ENCODE assay signal across 1 cellular context in the genomic region with DNA sequence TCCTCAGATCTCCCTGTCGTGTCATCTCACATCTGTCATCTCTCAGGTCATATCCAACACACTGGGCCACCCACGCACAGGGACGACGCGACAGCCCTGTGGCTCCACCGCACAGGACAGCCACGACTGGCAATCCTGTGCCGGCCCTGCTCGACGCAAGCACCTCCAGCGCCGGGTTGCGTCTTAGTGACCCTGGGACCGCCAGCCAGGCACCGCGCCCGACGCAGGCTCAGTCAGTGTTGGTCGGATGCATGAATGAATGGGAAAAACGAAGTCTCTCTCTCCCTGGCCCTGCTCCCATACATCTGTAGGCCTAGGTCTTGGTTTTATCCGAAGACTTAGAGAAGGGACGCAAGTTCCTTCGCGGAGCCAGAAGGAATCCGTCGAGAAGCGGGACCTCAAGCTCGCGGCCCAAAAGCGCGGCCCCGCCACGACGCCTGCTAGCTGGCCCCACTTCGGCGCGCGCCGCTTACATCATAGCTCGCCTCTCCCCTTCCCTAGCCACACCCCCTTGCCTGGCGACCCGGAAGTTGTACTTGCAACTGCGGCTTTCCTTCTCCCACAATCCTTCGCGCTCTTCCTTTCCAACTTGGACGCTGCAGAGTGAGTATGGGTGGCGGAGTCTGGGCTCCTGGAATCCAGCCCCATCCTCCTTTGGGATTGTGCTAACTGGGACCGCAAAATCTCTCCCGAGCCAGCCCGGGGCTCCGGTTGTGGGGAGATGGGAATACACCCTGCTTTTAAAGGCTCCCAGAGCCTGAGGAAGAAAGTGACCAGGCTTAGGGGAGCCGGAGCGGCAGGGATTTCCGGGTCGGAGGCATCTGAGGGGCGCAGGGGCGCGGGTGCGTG.
A peak's percentile ranks its signal among the peaks of the same experiment; 100 is the strongest.
TF ChIP-seq lines count a peak whose summit lies in the region.

A gene (plus strand): TSS at position 577 of the 849 bp plus-strand sequence. CDS start 413 bp downstream, outside the sequence.

TF ChIP-seq in K562, 482 proteins besides CTCF, POLR2A, EP300 and RAD21 (continued from another document and continues in another):
- TF ChIP-seq ZNF316 (IDR thresholded peaks at IDR 0.05): 0 out of 2 replicates have a peak, but pooled peaks have one; percentile 1
- no peak for TF ChIP-seq NFIX (CRISPR knock-in tag; IDR thresholded peaks at IDR 0.05; ENCODE audit: low read depth)
- TF ChIP-seq PURB (CRISPR knock-in tag; IDR thresholded peaks at IDR 0.05; ENCODE audit: low read depth): peak; percentile 95
- peak; percentile 99 for TF ChIP-seq IRF2 (CRISPR knock-in tag; IDR thresholded peaks at IDR 0.05)
- TF ChIP-seq, protein P1, sequence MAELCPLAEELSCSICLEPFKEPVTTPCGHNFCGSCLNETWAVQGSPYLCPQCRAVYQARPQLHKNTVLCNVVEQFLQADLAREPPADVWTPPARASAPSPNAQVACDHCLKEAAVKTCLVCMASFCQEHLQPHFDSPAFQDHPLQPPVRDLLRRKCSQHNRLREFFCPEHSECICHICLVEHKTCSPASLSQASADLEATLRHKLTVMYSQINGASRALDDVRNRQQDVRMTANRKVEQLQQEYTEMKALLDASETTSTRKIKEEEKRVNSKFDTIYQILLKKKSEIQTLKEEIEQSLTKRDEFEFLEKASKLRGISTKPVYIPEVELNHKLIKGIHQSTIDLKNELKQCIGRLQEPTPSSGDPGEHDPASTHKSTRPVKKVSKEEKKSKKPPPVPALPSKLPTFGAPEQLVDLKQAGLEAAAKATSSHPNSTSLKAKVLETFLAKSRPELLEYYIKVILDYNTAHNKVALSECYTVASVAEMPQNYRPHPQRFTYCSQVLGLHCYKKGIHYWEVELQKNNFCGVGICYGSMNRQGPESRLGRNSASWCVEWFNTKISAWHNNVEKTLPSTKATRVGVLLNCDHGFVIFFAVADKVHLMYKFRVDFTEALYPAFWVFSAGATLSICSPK (IDR thresholded peaks at IDR 0.05; ENCODE audit: borderline replicate concordance): no peak
- TF ChIP-seq, protein P2, sequence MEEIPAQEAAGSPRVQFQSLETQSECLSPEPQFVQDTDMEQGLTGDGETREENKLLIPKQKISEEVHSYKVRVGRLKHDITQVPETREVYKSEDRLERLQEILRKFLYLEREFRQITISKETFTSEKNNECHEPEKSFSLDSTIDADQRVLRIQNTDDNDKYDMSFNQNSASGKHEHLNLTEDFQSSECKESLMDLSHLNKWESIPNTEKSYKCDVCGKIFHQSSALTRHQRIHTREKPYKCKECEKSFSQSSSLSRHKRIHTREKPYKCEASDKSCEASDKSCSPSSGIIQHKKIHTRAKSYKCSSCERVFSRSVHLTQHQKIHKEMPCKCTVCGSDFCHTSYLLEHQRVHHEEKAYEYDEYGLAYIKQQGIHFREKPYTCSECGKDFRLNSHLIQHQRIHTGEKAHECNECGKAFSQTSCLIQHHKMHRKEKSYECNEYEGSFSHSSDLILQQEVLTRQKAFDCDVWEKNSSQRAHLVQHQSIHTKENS (CRISPR knock-in tag; IDR thresholded peaks at IDR 0.05): no peak
- TF ChIP-seq CREBBP (IDR thresholded peaks at IDR 0.05; ENCODE audit: low read depth, low read length): no peak
- TF ChIP-seq ZNF561 (CRISPR knock-in tag; conservative IDR thresholded peaks at IDR 0.05): no peak
- TF ChIP-seq ZNF707 (CRISPR knock-in tag; conservative IDR thresholded peaks at IDR 0.05): no peak
- no peak for TF ChIP-seq SP2 (IDR thresholded peaks at IDR 0.05; ENCODE audit: extremely low read depth, low read depth, low read length, poor library complexity, severe bottlenecking)
- peak; percentile 42 for TF ChIP-seq SAP30 (IDR thresholded peaks at IDR 0.05; ENCODE audit: borderline replicate concordance, insufficient read depth, low read depth, low read length, poor library complexity, severe bottlenecking)
- peak in 1 of 2 experiments; percentile 63; a peak in 1 of 4 replicates for TF ChIP-seq KDM4B (IDR thresholded peaks at IDR 0.05; ENCODE audit: borderline replicate concordance in 2 of 2, low read depth in 1 of 2)
- TF ChIP-seq, protein P3, sequence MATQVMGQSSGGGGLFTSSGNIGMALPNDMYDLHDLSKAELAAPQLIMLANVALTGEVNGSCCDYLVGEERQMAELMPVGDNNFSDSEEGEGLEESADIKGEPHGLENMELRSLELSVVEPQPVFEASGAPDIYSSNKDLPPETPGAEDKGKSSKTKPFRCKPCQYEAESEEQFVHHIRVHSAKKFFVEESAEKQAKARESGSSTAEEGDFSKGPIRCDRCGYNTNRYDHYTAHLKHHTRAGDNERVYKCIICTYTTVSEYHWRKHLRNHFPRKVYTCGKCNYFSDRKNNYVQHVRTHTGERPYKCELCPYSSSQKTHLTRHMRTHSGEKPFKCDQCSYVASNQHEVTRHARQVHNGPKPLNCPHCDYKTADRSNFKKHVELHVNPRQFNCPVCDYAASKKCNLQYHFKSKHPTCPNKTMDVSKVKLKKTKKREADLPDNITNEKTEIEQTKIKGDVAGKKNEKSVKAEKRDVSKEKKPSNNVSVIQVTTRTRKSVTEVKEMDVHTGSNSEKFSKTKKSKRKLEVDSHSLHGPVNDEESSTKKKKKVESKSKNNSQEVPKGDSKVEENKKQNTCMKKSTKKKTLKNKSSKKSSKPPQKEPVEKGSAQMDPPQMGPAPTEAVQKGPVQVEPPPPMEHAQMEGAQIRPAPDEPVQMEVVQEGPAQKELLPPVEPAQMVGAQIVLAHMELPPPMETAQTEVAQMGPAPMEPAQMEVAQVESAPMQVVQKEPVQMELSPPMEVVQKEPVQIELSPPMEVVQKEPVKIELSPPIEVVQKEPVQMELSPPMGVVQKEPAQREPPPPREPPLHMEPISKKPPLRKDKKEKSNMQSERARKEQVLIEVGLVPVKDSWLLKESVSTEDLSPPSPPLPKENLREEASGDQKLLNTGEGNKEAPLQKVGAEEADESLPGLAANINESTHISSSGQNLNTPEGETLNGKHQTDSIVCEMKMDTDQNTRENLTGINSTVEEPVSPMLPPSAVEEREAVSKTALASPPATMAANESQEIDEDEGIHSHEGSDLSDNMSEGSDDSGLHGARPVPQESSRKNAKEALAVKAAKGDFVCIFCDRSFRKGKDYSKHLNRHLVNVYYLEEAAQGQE (CRISPR knock-in tag; IDR thresholded peaks at IDR 0.05; ENCODE audit: low read depth): 0 out of 2 replicates have a peak, but pooled peaks have one; percentile 53
- TF ChIP-seq, protein P4, sequence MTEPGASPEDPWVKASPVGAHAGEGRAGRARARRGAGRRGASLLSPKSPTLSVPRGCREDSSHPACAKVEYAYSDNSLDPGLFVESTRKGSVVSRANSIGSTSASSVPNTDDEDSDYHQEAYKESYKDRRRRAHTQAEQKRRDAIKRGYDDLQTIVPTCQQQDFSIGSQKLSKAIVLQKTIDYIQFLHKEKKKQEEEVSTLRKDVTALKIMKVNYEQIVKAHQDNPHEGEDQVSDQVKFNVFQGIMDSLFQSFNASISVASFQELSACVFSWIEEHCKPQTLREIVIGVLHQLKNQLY (CRISPR knock-in tag; conservative IDR thresholded peaks at IDR 0.05): peak in 1 of 2 experiments; percentile 94; a peak in 2 of 4 replicates
- TF ChIP-seq DIDO1 (tag; IDR thresholded peaks at IDR 0.05; ENCODE audit: low read depth): no peak
- no peak for TF ChIP-seq OTX1 (CRISPR knock-in tag; IDR thresholded peaks at IDR 0.05)
- TF ChIP-seq KAT2B (IDR thresholded peaks at IDR 0.05; ENCODE audit: low read depth, low read length): no peak
- TF ChIP-seq, protein P5, sequence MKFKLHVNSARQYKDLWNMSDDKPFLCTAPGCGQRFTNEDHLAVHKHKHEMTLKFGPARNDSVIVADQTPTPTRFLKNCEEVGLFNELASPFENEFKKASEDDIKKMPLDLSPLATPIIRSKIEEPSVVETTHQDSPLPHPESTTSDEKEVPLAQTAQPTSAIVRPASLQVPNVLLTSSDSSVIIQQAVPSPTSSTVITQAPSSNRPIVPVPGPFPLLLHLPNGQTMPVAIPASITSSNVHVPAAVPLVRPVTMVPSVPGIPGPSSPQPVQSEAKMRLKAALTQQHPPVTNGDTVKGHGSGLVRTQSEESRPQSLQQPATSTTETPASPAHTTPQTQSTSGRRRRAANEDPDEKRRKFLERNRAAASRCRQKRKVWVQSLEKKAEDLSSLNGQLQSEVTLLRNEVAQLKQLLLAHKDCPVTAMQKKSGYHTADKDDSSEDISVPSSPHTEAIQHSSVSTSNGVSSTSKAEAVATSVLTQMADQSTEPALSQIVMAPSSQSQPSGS (CRISPR knock-in tag; IDR thresholded peaks at IDR 0.05): peak; percentile 97
- no peak for TF ChIP-seq ZNF586 (CRISPR knock-in tag; conservative IDR thresholded peaks at IDR 0.05)
- peak; percentile 99 for TF ChIP-seq ZNF124 (CRISPR knock-in tag; IDR thresholded peaks at IDR 0.05)
- no peak for TF ChIP-seq BRCA1 (IDR thresholded peaks at IDR 0.05)
- TF ChIP-seq BRCA1 (CRISPR knock-in tag; IDR thresholded peaks at IDR 0.05): peak; percentile 75; the same call in 1 of the 2 replicates
- TF ChIP-seq NR2C2 (CRISPR knock-in tag; IDR thresholded peaks at IDR 0.05): peak; percentile 98
- TF ChIP-seq NR2C2 (tag; IDR thresholded peaks at IDR 0.05): peak; percentile 100
- no peak for TF ChIP-seq ZNF253 (CRISPR knock-in tag; conservative IDR thresholded peaks at IDR 0.05)
- TF ChIP-seq ZNF239 (CRISPR knock-in tag; IDR thresholded peaks at IDR 0.05): 0 out of 2 replicates have a peak, but pooled peaks have one; percentile 5
- TF ChIP-seq ZKSCAN1 (IDR thresholded peaks at IDR 0.05; ENCODE audit: low read depth, low read length): peak; percentile 60
- TF ChIP-seq EP400 (IDR thresholded peaks at IDR 0.05): peak; percentile 96
- no peak for TF ChIP-seq EHMT2 (IDR thresholded peaks at IDR 0.05)
- no peak for TF ChIP-seq ILK (tag; IDR thresholded peaks at IDR 0.05; ENCODE audit: borderline replicate concordance, low read depth)
- TF ChIP-seq, protein P6, sequence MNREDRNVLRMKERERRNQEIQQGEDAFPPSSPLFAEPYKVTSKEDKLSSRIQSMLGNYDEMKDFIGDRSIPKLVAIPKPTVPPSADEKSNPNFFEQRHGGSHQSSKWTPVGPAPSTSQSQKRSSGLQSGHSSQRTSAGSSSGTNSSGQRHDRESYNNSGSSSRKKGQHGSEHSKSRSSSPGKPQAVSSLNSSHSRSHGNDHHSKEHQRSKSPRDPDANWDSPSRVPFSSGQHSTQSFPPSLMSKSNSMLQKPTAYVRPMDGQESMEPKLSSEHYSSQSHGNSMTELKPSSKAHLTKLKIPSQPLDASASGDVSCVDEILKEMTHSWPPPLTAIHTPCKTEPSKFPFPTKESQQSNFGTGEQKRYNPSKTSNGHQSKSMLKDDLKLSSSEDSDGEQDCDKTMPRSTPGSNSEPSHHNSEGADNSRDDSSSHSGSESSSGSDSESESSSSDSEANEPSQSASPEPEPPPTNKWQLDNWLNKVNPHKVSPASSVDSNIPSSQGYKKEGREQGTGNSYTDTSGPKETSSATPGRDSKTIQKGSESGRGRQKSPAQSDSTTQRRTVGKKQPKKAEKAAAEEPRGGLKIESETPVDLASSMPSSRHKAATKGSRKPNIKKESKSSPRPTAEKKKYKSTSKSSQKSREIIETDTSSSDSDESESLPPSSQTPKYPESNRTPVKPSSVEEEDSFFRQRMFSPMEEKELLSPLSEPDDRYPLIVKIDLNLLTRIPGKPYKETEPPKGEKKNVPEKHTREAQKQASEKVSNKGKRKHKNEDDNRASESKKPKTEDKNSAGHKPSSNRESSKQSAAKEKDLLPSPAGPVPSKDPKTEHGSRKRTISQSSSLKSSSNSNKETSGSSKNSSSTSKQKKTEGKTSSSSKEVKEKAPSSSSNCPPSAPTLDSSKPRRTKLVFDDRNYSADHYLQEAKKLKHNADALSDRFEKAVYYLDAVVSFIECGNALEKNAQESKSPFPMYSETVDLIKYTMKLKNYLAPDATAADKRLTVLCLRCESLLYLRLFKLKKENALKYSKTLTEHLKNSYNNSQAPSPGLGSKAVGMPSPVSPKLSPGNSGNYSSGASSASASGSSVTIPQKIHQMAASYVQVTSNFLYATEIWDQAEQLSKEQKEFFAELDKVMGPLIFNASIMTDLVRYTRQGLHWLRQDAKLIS (CRISPR knock-in tag; IDR thresholded peaks at IDR 0.05): peak; percentile 99
- TF ChIP-seq, protein P7, sequence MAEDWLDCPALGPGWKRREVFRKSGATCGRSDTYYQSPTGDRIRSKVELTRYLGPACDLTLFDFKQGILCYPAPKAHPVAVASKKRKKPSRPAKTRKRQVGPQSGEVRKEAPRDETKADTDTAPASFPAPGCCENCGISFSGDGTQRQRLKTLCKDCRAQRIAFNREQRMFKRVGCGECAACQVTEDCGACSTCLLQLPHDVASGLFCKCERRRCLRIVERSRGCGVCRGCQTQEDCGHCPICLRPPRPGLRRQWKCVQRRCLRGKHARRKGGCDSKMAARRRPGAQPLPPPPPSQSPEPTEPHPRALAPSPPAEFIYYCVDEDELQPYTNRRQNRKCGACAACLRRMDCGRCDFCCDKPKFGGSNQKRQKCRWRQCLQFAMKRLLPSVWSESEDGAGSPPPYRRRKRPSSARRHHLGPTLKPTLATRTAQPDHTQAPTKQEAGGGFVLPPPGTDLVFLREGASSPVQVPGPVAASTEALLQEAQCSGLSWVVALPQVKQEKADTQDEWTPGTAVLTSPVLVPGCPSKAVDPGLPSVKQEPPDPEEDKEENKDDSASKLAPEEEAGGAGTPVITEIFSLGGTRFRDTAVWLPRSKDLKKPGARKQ (CRISPR knock-in tag; IDR thresholded peaks at IDR 0.05): no peak
- TF ChIP-seq FOXA3 (CRISPR knock-in tag; conservative IDR thresholded peaks at IDR 0.05 in 1 of 2, IDR thresholded peaks at IDR 0.05 in 1 of 2): peak in 1 of 2 experiments; percentile 99; a peak in 2 of 4 replicates
- peak; percentile 65 for TF ChIP-seq NFIC (IDR thresholded peaks at IDR 0.05)
- no peak for TF ChIP-seq KLF6 (CRISPR knock-in tag; IDR thresholded peaks at IDR 0.05; ENCODE audit: borderline replicate concordance)
- peak; percentile 71 for TF ChIP-seq C11orf30 (IDR thresholded peaks at IDR 0.05; ENCODE audit: low read depth)
- TF ChIP-seq ZNF551 (CRISPR knock-in tag; IDR thresholded peaks at IDR 0.05): no peak
- no peak for TF ChIP-seq MECOM (CRISPR knock-in tag; IDR thresholded peaks at IDR 0.05)
- TF ChIP-seq MEF2A (IDR thresholded peaks at IDR 0.05; ENCODE audit: control insufficient read depth, low read depth, low read length): no peak
- TF ChIP-seq TEAD4 (IDR thresholded peaks at IDR 0.05; ENCODE audit: low read length): peak; percentile 47; the same call in 1 of the 2 replicates
- peak; percentile 100 for TF ChIP-seq TEAD4 (CRISPR knock-in tag; IDR thresholded peaks at IDR 0.05; ENCODE audit: borderline replicate concordance)
- no peak for TF ChIP-seq TBP (optimal IDR thresholded peaks at IDR 0.05; ENCODE audit: low read depth, low read length)
- TF ChIP-seq, protein P8, sequence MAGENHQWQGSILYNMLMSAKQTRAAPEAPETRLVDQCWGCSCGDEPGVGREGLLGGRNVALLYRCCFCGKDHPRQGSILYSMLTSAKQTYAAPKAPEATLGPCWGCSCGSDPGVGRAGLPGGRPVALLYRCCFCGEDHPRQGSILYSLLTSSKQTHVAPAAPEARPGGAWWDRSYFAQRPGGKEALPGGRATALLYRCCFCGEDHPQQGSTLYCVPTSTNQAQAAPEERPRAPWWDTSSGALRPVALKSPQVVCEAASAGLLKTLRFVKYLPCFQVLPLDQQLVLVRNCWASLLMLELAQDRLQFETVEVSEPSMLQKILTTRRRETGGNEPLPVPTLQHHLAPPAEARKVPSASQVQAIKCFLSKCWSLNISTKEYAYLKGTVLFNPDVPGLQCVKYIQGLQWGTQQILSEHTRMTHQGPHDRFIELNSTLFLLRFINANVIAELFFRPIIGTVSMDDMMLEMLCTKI (IDR thresholded peaks at IDR 0.05; ENCODE audit: partially characterized antibody): no peak
- TF ChIP-seq ZNF75A (CRISPR knock-in tag; IDR thresholded peaks at IDR 0.05): no peak
- no peak for TF ChIP-seq RBM15 (IDR thresholded peaks at IDR 0.05; ENCODE audit: insufficient read depth, low read length)
